In the genomic region with DNA sequence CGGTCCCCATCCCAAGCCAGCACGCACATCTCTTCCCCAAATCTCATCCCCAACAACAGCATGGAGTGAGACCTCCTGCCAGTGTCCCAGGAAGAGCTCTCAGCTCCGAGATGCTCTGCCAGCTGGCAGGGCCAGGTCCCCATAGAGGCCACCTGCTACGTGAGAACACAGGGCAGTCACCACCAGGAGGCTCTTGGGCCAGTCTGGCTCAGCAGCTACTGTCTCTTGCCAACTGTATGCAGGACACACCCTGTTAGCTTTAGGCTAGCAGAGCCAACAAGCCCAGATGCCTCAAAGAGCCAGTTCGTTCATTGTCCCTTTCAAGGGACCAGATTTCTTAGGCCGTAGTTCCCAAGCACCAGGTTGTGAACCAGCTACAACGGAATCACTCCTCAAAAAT, we compare ENCODE assay signal across 20 cellular contexts. TPM values are rescaled to one million over a fixed set of nuclear protein-coding genes. Genes with fewer than 3 reads are reported as not detected.
DNase-seq lines count a peak whose midpoint lies in the region; ATAC-seq and TF ChIP-seq lines count a peak whose summit lies in the region.
"Had no signal": no experiment of that assay in that cellular context is flagged by ENCODE, and none has a peak within 500 bp of the region (broad histone marks: within the 10 kb centered on the region; RNA-seq: fewer than 3 reads in every experiment).

No MANE protein-coding gene starts in this region.

- H3K9me3 Mint-ChIP-seq in endodermal cell, result no peaks in the 10 kb centered on the region
- H3K9me3 Mint-ChIP-seq in endothelial cell (ENCODE audit: unreplicated experiment), result no peaks in the 10 kb centered on the region
- H3K9me3 Mint-ChIP-seq: CD8-positive, alpha-beta memory T cell; stimulated activated naive CD8-positive, alpha-beta T cell treated with anti-CD3 and anti-CD28 coated beads, Interleukin-15, Interleukin-2, amounts not matched to agents 100 ng/mL and 50 ng/mL, for 24 hours had no signal

- H3K9ac ChIP-seq in endodermal cell (ENCODE audit: extremely low read depth, low read length, poor library complexity, severe bottlenecking), result no peak overlapping the region

- in situ Hi-C loops in T47D (cut with HindIII; ENCODE audit: low pct_unique_long_range_greater_than_20kb, low sequenced_read_pairs), result no loop called here

- 82 to 100% methylated on average over 3 to 7 of the region's 7 CpGs for WGBS in endodermal cell (ENCODE audit: insufficient coverage in 1 of 2, insufficient read length in 1 of 2), 2 experiments

- no peak for TF ChIP-seq POLR2A in breast epithelium (IDR thresholded peaks at IDR 0.05)

- H3K36me3 ChIP-seq in breast epithelium (no peaks in the 10 kb centered on the region), endodermal cell (ENCODE audit: control insufficient read depth, insufficient read depth, low read length) (no peaks in the 10 kb centered on the region)
- H3K36me3 ChIP-seq: neutrophil, SJSA1 had no signal

- H3K9me3 ChIP-seq in breast epithelium (no peaks in the 10 kb centered on the region), endodermal cell (ENCODE audit: control insufficient read depth, low read length) (no peaks in the 10 kb centered on the region)
- H3K9me3 ChIP-seq: neutrophil, SJSA1 had no signal

- H3K4me1 ChIP-seq in breast epithelium (no peaks in the 10 kb centered on the region), endodermal cell (ENCODE audit: control insufficient read depth, insufficient read depth, low read length) (no peaks in the 10 kb centered on the region)
- H3K4me1 ChIP-seq: SJSA1 had no signal

- H3K27ac ChIP-seq in breast epithelium (no peak overlapping the region), endodermal cell (ENCODE audit: low read depth, low read length) (no peak overlapping the region)
- H3K27ac ChIP-seq: neutrophil, SJSA1 had no signal

- H3K4me3 ChIP-seq in breast epithelium (no peak overlapping the region), endodermal cell (ENCODE audit: low read length) (no peak overlapping the region)
- H3K4me3 ChIP-seq: GM12878, SJSA1 had no signal

- no peak for ATAC-seq in HG03520 (IDR thresholded peaks at IDR 0.05; ENCODE audit: unreplicated experiment)
- ATAC-seq: GM12878, right cardiac atrium had no signal

- intact Hi-C loops in breast epithelium (cut with DNase I; ENCODE audit: low total_unique reads), result no loop called here

- DNase-seq in T47D (ENCODE audit: low read depth in 1 of 2, low spot score in 1 of 2), result peak; percentile 15 to 63
- DNase-seq in breast epithelium (ENCODE audit: low spot score in 2 of 2), result no peak
- peak; percentile 55 for DNase-seq in NCI-H345 treated with DMSO at 0.1 percent for 48 hours (lab: John Stamatoyannopoulos, UW; ENCODE audit: unreplicated experiment)
- no peak for DNase-seq in endodermal cell
- DNase-seq in endothelial cell (ENCODE audit: low spot score), result no peak
- DNase-seq in HuH-7 (ENCODE audit: low spot score), result no peak
- DNase-seq in islet precursor cell, result no peak
- DNase-seq: activated CD4-positive, alpha-beta T cell treated with anti-CD3 and anti-CD28 coated beads for 48 hours; activated CD8-positive, alpha-beta memory T cell treated with anti-CD3 and anti-CD28 coated beads, Interleukin-2, amount 50 U/mL, for 48 hours; aorta; CD8-positive, alpha-beta memory T cell; midbrain; NCI-H2171 treated with DMSO at 0.1 percent for 48 hours; right cardiac atrium had no signal

- TF ChIP-seq CTCF in breast epithelium (IDR thresholded peaks at IDR 0.05) (no peak), endodermal cell (conservative IDR thresholded peaks at IDR 0.05) (peak; percentile 43), endothelial cell (IDR thresholded peaks at IDR 0.05; ENCODE audit: unreplicated experiment) (no peak)

- H3K36me3 Mint-ChIP-seq in endodermal cell (ENCODE audit: low read depth), result no peaks in the 10 kb centered on the region
- H3K36me3 Mint-ChIP-seq in endothelial cell (ENCODE audit: low read depth, unreplicated experiment), result no peaks in the 10 kb centered on the region
- H3K36me3 Mint-ChIP-seq: CD8-positive, alpha-beta memory T cell; IgD-negative memory B cell had no signal

- H3K27ac Mint-ChIP-seq in endodermal cell, result no peak overlapping the region
- H3K27ac Mint-ChIP-seq in endothelial cell (ENCODE audit: unreplicated experiment), result no peak overlapping the region
- H3K27ac Mint-ChIP-seq: CD8-positive, alpha-beta memory T cell; IgD-negative memory B cell; stimulated activated naive CD8-positive, alpha-beta T cell treated with anti-CD3 and anti-CD28 coated beads, Interleukin-15, Interleukin-2, amounts not matched to agents 100 ng/mL and 50 ng/mL, for 24 hours had no signal

- no peaks in the 10 kb centered on the region for H3K4me1 Mint-ChIP-seq in endodermal cell
- H3K4me1 Mint-ChIP-seq in endothelial cell (ENCODE audit: unreplicated experiment), result no peaks in the 10 kb centered on the region
- H3K4me1 Mint-ChIP-seq: CD8-positive, alpha-beta memory T cell had no signal

- H3K4me3 Mint-ChIP-seq in endodermal cell, result no peak overlapping the region
- no peak overlapping the region for H3K4me3 Mint-ChIP-seq in endothelial cell (ENCODE audit: unreplicated experiment)
- H3K4me3 Mint-ChIP-seq: CD8-positive, alpha-beta memory T cell; stimulated activated naive CD8-positive, alpha-beta T cell treated with anti-CD3 and anti-CD28 coated beads, Interleukin-15, Interleukin-2, amounts not matched to agents 100 ng/mL and 50 ng/mL, for 24 hours had no signal

- H3K27me3 Mint-ChIP-seq in endodermal cell (ENCODE audit: insufficient read depth) (no peaks in the 10 kb centered on the region), endothelial cell (ENCODE audit: unreplicated experiment) (peaks cover 4% of the 10 kb centered on the region)

- H3K27me3 ChIP-seq in breast epithelium (peaks cover 0 to 5% of the 10 kb centered on the region in 2 donors), endodermal cell (ENCODE audit: control insufficient read depth, insufficient read depth, low read length, poor library complexity, severe bottlenecking) (no peaks in the 10 kb centered on the region)

RNA-seq across cellular contexts. Expression of gene FBXO2, which starts 36.9 kb away (rescaled TPM):
- total RNA-seq in breast epithelium, result 10 to 100 TPM in 2 of 3 donors, 1 to 10 TPM in 1; 1.3 to 49.3 (median 40.6) TPM
- total RNA-seq in endodermal cell, result 10 to 100 TPM; 14.1 to 32.0 TPM
- polyA plus RNA-seq in endodermal cell (2013, experiment 1 of 2), result 6.0 TPM
- polyA plus RNA-seq in endodermal cell (2013, experiment 2 of 2), result 4.3 TPM
- total RNA-seq in endothelial cell (ENCODE audit: unreplicated experiment), result 1.6 TPM
- total RNA-seq: SJSA1 had no signal

RNA-seq across cellular contexts. Expression of gene FBXO44, which starts 37.4 kb away (rescaled TPM):
- 10 to 100 TPM; 14.1 to 32.1 (median 31.3) TPM for total RNA-seq in breast epithelium
- total RNA-seq in endodermal cell, result 10 to 100 TPM; 29.1 to 39.1 TPM
- polyA plus RNA-seq in endodermal cell (2013, experiment 1 of 2), result 23.4 TPM
- 15.7 TPM for polyA plus RNA-seq in endodermal cell (2013, experiment 2 of 2)
- 10.2 TPM for total RNA-seq in endothelial cell (ENCODE audit: unreplicated experiment)

RNA-seq across cellular contexts. Expression of gene FBXO6, which starts 46.7 kb away (rescaled TPM):
- 10 to 100 TPM; 10.2 to 17.0 (median 16.5) TPM for total RNA-seq in breast epithelium
- 1 to 10 TPM; 2.7 to 4.1 TPM for total RNA-seq in endodermal cell
- polyA plus RNA-seq in endodermal cell (2013, experiment 1 of 2), result 2.8 TPM
- 2.0 TPM for polyA plus RNA-seq in endodermal cell (2013, experiment 2 of 2)
- total RNA-seq in endothelial cell (ENCODE audit: unreplicated experiment), result 1.1 TPM

Comparison
In these comparisons a context has a peak if more than half of its experiments do, and no peak if none do; other contexts are left out.
1. DNase-seq: peak in T47D (2 of 2) and NCI-H345 treated with DMSO at 0.1 percent for 48 hours (single experiment); none in breast epithelium (0 of 2), endodermal cell (single experiment), endothelial cell (single experiment), HuH-7 (single experiment) and islet precursor cell (single experiment).